ENCODE assay signal across 1 cellular context in the genomic region with DNA sequence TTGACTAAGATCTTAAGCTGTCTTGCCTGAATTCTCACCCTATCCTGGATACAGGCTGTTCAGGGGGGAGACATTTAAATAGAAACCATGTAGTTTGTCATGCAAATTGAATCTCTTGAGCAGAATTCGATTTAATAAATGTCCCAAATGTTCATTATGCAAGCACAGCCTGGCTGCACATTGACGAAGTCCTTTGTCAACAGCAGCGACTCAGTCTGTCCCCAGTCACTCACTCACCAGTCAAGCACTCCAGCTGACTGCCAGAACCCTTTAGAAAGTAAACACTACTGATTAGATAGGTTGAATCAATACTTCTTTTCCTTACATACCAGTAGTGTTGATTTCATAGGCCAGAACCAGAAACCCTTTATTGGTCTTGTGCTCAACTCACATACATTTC.
TF ChIP-seq lines count a peak whose summit lies in the region.

No MANE protein-coding gene starts in this region.

TF ChIP-seq in WTC11, 78 proteins besides CTCF, POLR2A, EP300 and RAD21 (continued from another document):
- no peak for TF ChIP-seq GRHL2 (CRISPR knock-in tag; IDR thresholded peaks at IDR 0.05; ENCODE audit: insufficient replicate concordance, severe bottlenecking)
- TF ChIP-seq, protein P1, sequence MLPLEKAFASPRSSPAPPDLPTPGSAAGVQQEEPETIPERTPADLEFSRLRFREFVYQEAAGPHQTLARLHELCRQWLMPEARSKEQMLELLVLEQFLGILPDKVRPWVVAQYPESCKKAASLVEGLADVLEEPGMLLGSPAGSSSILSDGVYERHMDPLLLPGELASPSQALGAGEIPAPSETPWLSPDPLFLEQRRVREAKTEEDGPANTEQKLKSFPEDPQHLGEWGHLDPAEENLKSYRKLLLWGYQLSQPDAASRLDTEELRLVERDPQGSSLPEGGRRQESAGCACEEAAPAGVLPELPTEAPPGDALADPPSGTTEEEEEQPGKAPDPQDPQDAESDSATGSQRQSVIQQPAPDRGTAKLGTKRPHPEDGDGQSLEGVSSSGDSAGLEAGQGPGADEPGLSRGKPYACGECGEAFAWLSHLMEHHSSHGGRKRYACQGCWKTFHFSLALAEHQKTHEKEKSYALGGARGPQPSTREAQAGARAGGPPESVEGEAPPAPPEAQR (CRISPR knock-in tag; IDR thresholded peaks at IDR 0.05) = no peak
- TF ChIP-seq ZNF121 (CRISPR knock-in tag; IDR thresholded peaks at IDR 0.05) = no peak
- TF ChIP-seq NR2C2 (CRISPR knock-in tag; IDR thresholded peaks at IDR 0.05) = no peak
- no peak for TF ChIP-seq IRF2 (CRISPR knock-in tag; IDR thresholded peaks at IDR 0.05; ENCODE audit: borderline replicate concordance, low read depth)
